In genomic region chr7:1668486-1668931, GRCh38 we compare ENCODE assay signal across 9 cellular contexts. TPM values are rescaled to one million over a fixed set of nuclear protein-coding genes. Genes with fewer than 3 reads are reported as not detected.
DNase-seq lines count a peak whose midpoint lies in the region; ATAC-seq and TF ChIP-seq lines count a peak whose summit lies in the region.
"Had no signal": no experiment of that assay in that cellular context is flagged by ENCODE, and none has a peak within 500 bp of the region (broad histone marks: within the 10 kb centered on the region; RNA-seq: fewer than 3 reads in every experiment).

No MANE protein-coding gene starts in this region.

- H3K9me2 ChIP-seq in HCT116 (ENCODE audit: insufficient read depth): no peaks in the 10 kb centered on the region

- no peak for TF ChIP-seq POLR2A in HCT116 (IDR thresholded peaks at IDR 0.05; ENCODE audit: borderline replicate concordance, extremely low read depth, insufficient read depth, insufficient read length)

- TF ChIP-seq CTCF in CD14-positive monocyte (IDR thresholded peaks at IDR 0.05) (no peak), HCT116 (IDR thresholded peaks at IDR 0.05 in 2 of 3, conservative IDR thresholded peaks at IDR 0.05 in 1 of 3; ENCODE audit: borderline replicate concordance in 1 of 3, insufficient read depth in 1 of 3, low read depth in 2 of 3, low read length in 2 of 3) (no peak), endothelial cell (IDR thresholded peaks at IDR 0.05; ENCODE audit: unreplicated experiment) (no peak), colonic mucosa (IDR thresholded peaks at IDR 0.05) (no peak)

- H3K4me1 Mint-ChIP-seq in CD14-positive monocyte (peaks cover 7% of the 10 kb centered on the region), endothelial cell (ENCODE audit: unreplicated experiment) (peaks cover 5% of the 10 kb centered on the region)
- peaks cover 2 to 8% of the 10 kb centered on the region in 2 donors for H3K4me1 Mint-ChIP-seq in natural killer cell treated with Interleukin-12 subunit alpha and Interleukin-12 subunit beta and Interleukin-15 and Interleukin-18, amount 100 ng/mL, for 72 hours (ENCODE audit: low read depth in 2 of 2)

- no peak overlapping the region for H3K27ac ChIP-seq in HCT116 (ENCODE audit: low read depth, low read length)
- no peak overlapping the region for H3K27ac ChIP-seq in colonic mucosa

- H3K36me3 Mint-ChIP-seq in CD14-positive monocyte (no peaks in the 10 kb centered on the region), endothelial cell (ENCODE audit: low read depth, unreplicated experiment) (no peaks in the 10 kb centered on the region)
- H3K36me3 Mint-ChIP-seq in natural killer cell treated with Interleukin-12 subunit alpha and Interleukin-12 subunit beta and Interleukin-15 and Interleukin-18, amount 100 ng/mL, for 72 hours: no peaks in the 10 kb centered on the region

- POLR2A ChIA-PET in HCT116 (lab: Charles Lee): no interaction called here

- intact Hi-C loops in CD14-positive monocyte (cut with micrococcal nuclease): loop anchor here in 1 of 2 donors (10.0 kb wide), 1 partner anchor 676 kb away; no protein-coding TSS in a partner anchor
- intact Hi-C loops in HCT116 (cut with micrococcal nuclease): no loop called here
- intact Hi-C loops in colonic mucosa (cut with DNase I): no loop called here

- no TSS peak for BruUV-seq in HCT116 (replicated peaks; lab: Mats Ljungman, UMichigan)

- H3K27me3 ChIP-seq in HCT116 (ENCODE audit: insufficient read depth, low read length): no peaks in the 10 kb centered on the region
- peaks cover 83% of the 10 kb centered on the region for H3K27me3 ChIP-seq in colonic mucosa

- RAD21 ChIA-PET in HCT116 (lab: Charles Lee; ENCODE audit: low non-redundant PET in 1 of 2, low total read pairs in 2 of 2, uncharacterized antibody in 2 of 2, unreplicated experiment in 2 of 2): no interaction called here

- H3K4me2 ChIP-seq in HCT116 (ENCODE audit: low read length): no peak overlapping the region

- TF ChIP-seq RAD21 in HCT116 (IDR thresholded peaks at IDR 0.05; ENCODE audit: low read depth): no peak

- H3K27ac Mint-ChIP-seq in CD14-positive monocyte (no peak overlapping the region), endothelial cell (ENCODE audit: unreplicated experiment) (no peak overlapping the region)
- H3K27ac Mint-ChIP-seq in natural killer cell treated with Interleukin-12 subunit alpha and Interleukin-12 subunit beta and Interleukin-15 and Interleukin-18, amount 100 ng/mL, for 72 hours: no peak overlapping the region

- no peaks in the 10 kb centered on the region for H4K20me1 ChIP-seq in HCT116 (ENCODE audit: insufficient read depth)

- H2AFZ ChIP-seq in HCT116 (ENCODE audit: low read depth, low read length, poor library complexity, severe bottlenecking): no peak overlapping the region

- H3K27me3 Mint-ChIP-seq in CD14-positive monocyte (ENCODE audit: low read depth in 3 of 3) (peaks cover 42 to 87% (median 63%) of the 10 kb centered on the region in 3 donors), endothelial cell (ENCODE audit: unreplicated experiment) (peaks cover 14% of the 10 kb centered on the region)
- peaks cover 11 to 12% of the 10 kb centered on the region in 2 donors for H3K27me3 Mint-ChIP-seq in natural killer cell treated with Interleukin-12 subunit alpha and Interleukin-12 subunit beta and Interleukin-15 and Interleukin-18, amount 100 ng/mL, for 72 hours

- DNase-seq in CD14-positive monocyte (ENCODE audit: low spot score) (peak; percentile 44), HCT116 (ENCODE audit: low read depth, low spot score) (no peak), endothelial cell (ENCODE audit: low spot score) (no peak), HK-2 (ENCODE audit: unreplicated experiment) (no peak), colonic mucosa (no peak), NCI-H1092 (lab: John Stamatoyannopoulos, UW) (no peak)
- no peak for DNase-seq in natural killer cell treated with Interleukin-12 subunit alpha and Interleukin-12 subunit beta and Interleukin-15 and Interleukin-18, amount 100 ng/mL, for 72 hours (ENCODE audit: low spot score)
- DNase-seq: NCI-H2171 had no signal

- no peak overlapping the region for H3K4me3 ChIP-seq in HCT116 (replicated peaks in 1 of 2; ENCODE audit: low read depth in 1 of 2, low read length in 2 of 2)
- H3K4me3 ChIP-seq in colonic mucosa: no peak overlapping the region

- H3K4me3 Mint-ChIP-seq in CD14-positive monocyte (peak overlapping the region; percentile 31 to 84), endothelial cell (ENCODE audit: unreplicated experiment) (peak overlapping the region; percentile 51)
- peak overlapping the region; percentile 10 for H3K4me3 Mint-ChIP-seq in natural killer cell treated with Interleukin-12 subunit alpha and Interleukin-12 subunit beta and Interleukin-15 and Interleukin-18, amount 100 ng/mL, for 72 hours

- no peaks in the 10 kb centered on the region for H3K36me3 ChIP-seq in HCT116 (ENCODE audit: control insufficient read depth in 1 of 2, insufficient read depth in 2 of 2, low read length in 2 of 2)
- no peaks in the 10 kb centered on the region for H3K36me3 ChIP-seq in colonic mucosa

- CTCF ChIA-PET in HCT116 (lab: Charles Lee): no interaction called here

- H3K4me1 ChIP-seq in HCT116 (ENCODE audit: control insufficient read depth in 1 of 2, insufficient read depth in 2 of 2, low read length in 2 of 2) (peaks cover 0 to 11% of the 10 kb centered on the region in 2 experiments; a peak in 1 of 4 replicates), colonic mucosa (peaks cover 16% of the 10 kb centered on the region)

- no peak for ATAC-seq in HCT116
- ATAC-seq in natural killer cell treated with Interleukin-12 subunit alpha and Interleukin-12 subunit beta and Interleukin-15 and Interleukin-18, amount 100 ng/mL, for 72 hours: peak in 1 of 2 donors; percentile 8
- no peak for ATAC-seq in GM19395 (IDR thresholded peaks at IDR 0.05; ENCODE audit: unreplicated experiment)

- H3K9me3 ChIP-seq in HCT116 (ENCODE audit: control insufficient read depth in 1 of 2, insufficient read depth in 1 of 2, low read depth in 1 of 2, low read length in 2 of 2): no peaks in the 10 kb centered on the region
- no peaks in the 10 kb centered on the region for H3K9me3 ChIP-seq in colonic mucosa

- H3K9ac ChIP-seq in HCT116 (ENCODE audit: low read length) (no peak overlapping the region), colonic mucosa (ENCODE audit: low read depth in 2 of 2, low read length in 2 of 2) (no peak overlapping the region)

- H3K79me2 ChIP-seq in HCT116 (ENCODE audit: insufficient read depth, low read length): no peaks in the 10 kb centered on the region

- H3K9me3 Mint-ChIP-seq in CD14-positive monocyte (peaks cover 0 to 13% (median 3%) of the 10 kb centered on the region in 7 donors), endothelial cell (ENCODE audit: unreplicated experiment) (no peaks in the 10 kb centered on the region)
- no peaks in the 10 kb centered on the region for H3K9me3 Mint-ChIP-seq in natural killer cell treated with Interleukin-12 subunit alpha and Interleukin-12 subunit beta and Interleukin-15 and Interleukin-18, amount 100 ng/mL, for 72 hours

TF ChIP-seq in HCT116, 20 proteins besides CTCF, POLR2A, EP300 and RAD21:
- no peak for TF ChIP-seq CBX3 (IDR thresholded peaks at IDR 0.05; ENCODE audit: low read depth)
- 0 out of 2 replicates have a peak, but pooled peaks have one; percentile 12 for TF ChIP-seq ZFX (IDR thresholded peaks at IDR 0.05)
- TF ChIP-seq CEBPB (IDR thresholded peaks at IDR 0.05; ENCODE audit: low read depth): no peak

RNA-seq across cellular contexts. Expression of gene ELFN1, which starts 1.6 kb away (rescaled TPM):
- polyA plus RNA-seq in CD14-positive monocyte: not detected
- total RNA-seq in HCT116 (2021; ENCODE audit: unreplicated experiment) (4.4 TPM), endothelial cell (ENCODE audit: unreplicated experiment) (10.6 TPM), colonic mucosa (under 1 TPM; 0.12 to 0.40 TPM)
- polyA plus RNA-seq in HCT116 (2012): 3.2 and 3.5 TPM in 2 replicates
- under 1 TPM in 1 of 2 donors, not detected in 1; 0.11 TPM for total RNA-seq in natural killer cell treated with Interleukin-12 subunit alpha and Interleukin-12 subunit beta and Interleukin-15 and Interleukin-18, amount 100 ng/mL, for 72 hours
